ENCODE assay signal across 8 cellular contexts in genomic region chr17:29617125-29617480, GRCh38. TPM values are rescaled to one million over a fixed set of nuclear protein-coding genes. Genes with fewer than 3 reads are reported as not detected.
DNase-seq lines count a peak whose midpoint lies in the region; ATAC-seq and TF ChIP-seq lines count a peak whose summit lies in the region.

No MANE protein-coding gene starts in this region.

- TF ChIP-seq POLR2A in uterus (IDR thresholded peaks at IDR 0.05): no peak

- H3K36me3 ChIP-seq in left ventricle myocardium inferior: no peaks in the 10 kb centered on the region
- H3K36me3 ChIP-seq in rectal smooth muscle tissue (ENCODE audit: control insufficient read depth, insufficient read depth, low read length): no peaks in the 10 kb centered on the region
- no peaks in the 10 kb centered on the region for H3K36me3 ChIP-seq in uterus

- peaks cover 94% of the 10 kb centered on the region for H3K4me1 ChIP-seq in left ventricle myocardium inferior
- H3K4me1 ChIP-seq in rectal smooth muscle tissue (ENCODE audit: control insufficient read depth, insufficient read depth, low read length): peaks cover 27% of the 10 kb centered on the region
- H3K4me1 ChIP-seq in uterus: peaks cover 0 to 26% of the 10 kb centered on the region in 2 donors

- peak overlapping the region; percentile 63 for H3K4me3 ChIP-seq in left ventricle myocardium inferior
- H3K4me3 ChIP-seq in rectal smooth muscle tissue (ENCODE audit: low read length): peak overlapping the region; percentile 68
- H3K4me3 ChIP-seq in uterus: no peak overlapping the region

- H3K27me3 ChIP-seq in left ventricle myocardium inferior (ENCODE audit: low read depth) (no peaks in the 10 kb centered on the region), rectal smooth muscle tissue (ENCODE audit: control insufficient read depth, insufficient read depth, low read length) (no peaks in the 10 kb centered on the region), uterus (peaks cover 0 to 11% of the 10 kb centered on the region in 2 donors)

- H3K9me3 ChIP-seq in left ventricle myocardium inferior (replicated peaks) (no peaks in the 10 kb centered on the region), uterus (no peaks in the 10 kb centered on the region)

- intact Hi-C loops in left ventricle myocardium inferior (cut with micrococcal nuclease) (no loop called here), uterus (cut with DNase I; ENCODE audit: low total_unique reads) (no loop called here)

- TF ChIP-seq CTCF in left ventricle myocardium inferior (IDR thresholded peaks at IDR 0.05; ENCODE audit: borderline replicate concordance) (peak; percentile 55), uterus (IDR thresholded peaks at IDR 0.05) (peak in 3 of 4 experiments; percentile 31 to 56 (median 41))

- H3K27ac ChIP-seq in left ventricle myocardium inferior (replicated peaks): no peak overlapping the region
- no peak overlapping the region for H3K27ac ChIP-seq in rectal smooth muscle tissue (ENCODE audit: low read depth, low read length)
- no peak overlapping the region for H3K27ac ChIP-seq in uterus

- H3K9ac ChIP-seq in rectal smooth muscle tissue (ENCODE audit: low read length): no peak overlapping the region

- ATAC-seq in GM19025 (IDR thresholded peaks at IDR 0.05; ENCODE audit: low read depth, unreplicated experiment): peak; percentile 35

- peak; percentile 54 for DNase-seq in AG08395 (ENCODE audit: low spot score)
- DNase-seq in KG1 (lab: John Stamatoyannopoulos, UW): peak; percentile 73
- peak; percentile 70 for DNase-seq in SW480 (ENCODE audit: low spot score)
- peak; percentile 79 for DNase-seq in activated naive CD8-positive, alpha-beta T cell treated with anti-CD3 and anti-CD28 coated beads, Interleukin-2, amount 50 U/mL, for 16 hours (ENCODE audit: low read depth, low spot score)
- DNase-seq in left ventricle myocardium inferior: peak; percentile 72
- peak in 1 of 2 donors; percentile 62 for DNase-seq in uterus

RNA-seq across cellular contexts. Expression of gene CORO6, which starts 5.6 kb away (rescaled TPM):
- total RNA-seq in left ventricle myocardium inferior: 101 TPM
- total RNA-seq in uterus: 1 to 10 TPM; 3.8 to 7.8 (median 5.1) TPM

RNA-seq across cellular contexts. Expression of gene ANKRD13B, which starts 24.2 kb away (rescaled TPM):
- total RNA-seq in left ventricle myocardium inferior (5.9 TPM), uterus (10 to 100 TPM in 3 of 4 donors, 1 to 10 TPM in 1; 2.8 to 17.0 (median 12.7) TPM)

RNA-seq across cellular contexts. Expression of gene GIT1, which starts 27.7 kb away (rescaled TPM):
- total RNA-seq in left ventricle myocardium inferior (31.9 TPM), uterus (10 to 100 TPM; 13.1 to 75.0 (median 22.9) TPM)

RNA-seq across cellular contexts. Expression of gene TP53I13, which starts 48.6 kb away (rescaled TPM):
- total RNA-seq in left ventricle myocardium inferior (37.2 TPM), uterus (10 to 100 TPM; 35.6 to 50.3 (median 45.1) TPM)

RNA-seq across cellular contexts. Expression of gene ABHD15, which starts 50.3 kb away (rescaled TPM):
- total RNA-seq in left ventricle myocardium inferior (5.9 TPM), uterus (10 to 100 TPM in 1 of 4 donors, 1 to 10 TPM in 2, under 1 TPM in 1; 0.26 to 11.4 (median 4.4) TPM)

Comparison
In these comparisons a context has a peak if more than half of its experiments do, and no peak if none do; other contexts are left out.
1. H3K4me3 ChIP-seq: peak in left ventricle myocardium inferior (single experiment) and rectal smooth muscle tissue (single experiment); none in uterus (0 of 2).
2. RNA of gene CORO6, which starts 5.6 kb away (total RNA-seq): 101 TPM in left ventricle myocardium inferior (single experiment); 3.8 to 7.8 TPM in uterus; every median in the first group is over 10 times any median in the second.